11 cellular contexts compared by ENCODE assay signal in genomic region chr13:111658150-111659100, GRCh38.
DNase-seq lines count a peak whose midpoint lies in the region; ATAC-seq and TF ChIP-seq lines count a peak whose summit lies in the region.
"Had no signal": no experiment of that assay in that cellular context is flagged by ENCODE, and none has a peak within 500 bp of the region (broad histone marks: within the 10 kb centered on the region; RNA-seq: fewer than 3 reads in every experiment).

No MANE protein-coding gene starts in this region.

- H3K27me3 Mint-ChIP-seq in activated CD4-positive, alpha-beta T cell treated with anti-CD3 and anti-CD28 coated beads, Interleukin-2, amount 10 ng/mL, durations not matched to agents 24 days and 14 days: no peaks in the 10 kb centered on the region

- H3K4me3 Mint-ChIP-seq in activated CD4-positive, alpha-beta T cell treated with anti-CD3 and anti-CD28 coated beads, Interleukin-2, amount 10 ng/mL, durations not matched to agents 24 days and 14 days: no peak overlapping the region
- H3K4me3 Mint-ChIP-seq: activated CD4-positive, alpha-beta memory T cell treated with anti-CD3 and anti-CD28 coated beads, Interleukin-2, amount 10 ng/mL, durations not matched to agents 7 days and 5 days; activated naive CD8-positive, alpha-beta T cell treated with anti-CD3 and anti-CD28 coated beads for 36 hours had no signal

- H3K27ac ChIP-seq in right atrium auricular region: no peak overlapping the region
- H3K27ac ChIP-seq: neutrophil had no signal

- no peaks in the 10 kb centered on the region for H3K4me1 ChIP-seq in right atrium auricular region

- intact Hi-C loops in activated CD4-positive, alpha-beta T cell treated with anti-CD3 and anti-CD28 coated beads, Interleukin-2, amount 10 ng/mL, durations not matched to agents 24 days and 14 days (cut with micrococcal nuclease): no loop called here

- H3K36me3 Mint-ChIP-seq in activated CD4-positive, alpha-beta T cell treated with anti-CD3 and anti-CD28 coated beads, Interleukin-2, amount 10 ng/mL, durations not matched to agents 24 days and 14 days (ENCODE audit: low read depth): no peaks in the 10 kb centered on the region
- H3K36me3 Mint-ChIP-seq: activated naive CD8-positive, alpha-beta T cell treated with anti-CD3 and anti-CD28 coated beads for 36 hours had no signal

- H3K9me3 Mint-ChIP-seq in activated CD4-positive, alpha-beta T cell treated with anti-CD3 and anti-CD28 coated beads, Interleukin-2, amount 10 ng/mL, durations not matched to agents 24 days and 14 days: no peaks in the 10 kb centered on the region
- H3K9me3 Mint-ChIP-seq: activated CD4-positive, alpha-beta memory T cell treated with anti-CD3 and anti-CD28 coated beads, Interleukin-2, amount 10 ng/mL, durations not matched to agents 7 days and 5 days; activated naive CD8-positive, alpha-beta T cell treated with anti-CD3 and anti-CD28 coated beads for 36 hours had no signal

- H3K4me1 Mint-ChIP-seq in activated CD4-positive, alpha-beta T cell treated with anti-CD3 and anti-CD28 coated beads, Interleukin-2, amount 10 ng/mL, durations not matched to agents 24 days and 14 days: no peaks in the 10 kb centered on the region
- H3K4me1 Mint-ChIP-seq: activated CD4-positive, alpha-beta memory T cell treated with anti-CD3 and anti-CD28 coated beads, Interleukin-2, amount 10 ng/mL, durations not matched to agents 7 days and 5 days; activated naive CD8-positive, alpha-beta T cell treated with anti-CD3 and anti-CD28 coated beads for 36 hours had no signal

- H3K27me3 ChIP-seq in right atrium auricular region: no peaks in the 10 kb centered on the region
- H3K27me3 ChIP-seq: neutrophil had no signal

- H3K4me3 ChIP-seq in LNCaP clone FGC (ENCODE audit: low read depth, low read length): no peak overlapping the region
- no peak overlapping the region for H3K4me3 ChIP-seq in right atrium auricular region

- H3K36me3 ChIP-seq in right atrium auricular region: no peaks in the 10 kb centered on the region
- H3K36me3 ChIP-seq: neutrophil had no signal

- no peaks in the 10 kb centered on the region for H3K9me3 ChIP-seq in right atrium auricular region
- H3K9me3 ChIP-seq: neutrophil had no signal

- H3K27ac Mint-ChIP-seq in activated CD4-positive, alpha-beta T cell treated with anti-CD3 and anti-CD28 coated beads, Interleukin-2, amount 10 ng/mL, durations not matched to agents 24 days and 14 days: no peak overlapping the region
- H3K27ac Mint-ChIP-seq: activated CD4-positive, alpha-beta memory T cell treated with anti-CD3 and anti-CD28 coated beads, Interleukin-2, amount 10 ng/mL, durations not matched to agents 7 days and 5 days; activated naive CD8-positive, alpha-beta T cell treated with anti-CD3 and anti-CD28 coated beads for 36 hours had no signal

- ATAC-seq in HG03175 (IDR thresholded peaks at IDR 0.05; ENCODE audit: unreplicated experiment): no peak
- no peak for ATAC-seq in HG02970 (IDR thresholded peaks at IDR 0.05; ENCODE audit: low FRiP score, unreplicated experiment)

- peak; percentile 77 for DNase-seq in LNCaP clone FGC (ENCODE audit: low read depth)
- DNase-seq in NCI-H345 treated with DMSO at 0.1 percent for 48 hours (lab: John Stamatoyannopoulos, UW; ENCODE audit: unreplicated experiment): peak; percentile 77
- peak; percentile 57 for DNase-seq in right atrium auricular region (ENCODE audit: low spot score)
- peak; percentile 84 for DNase-seq in retina
- DNase-seq in activated CD4-positive, alpha-beta T cell treated with anti-CD3 and anti-CD28 coated beads, Interleukin-2, amount 10 ng/mL, durations not matched to agents 24 days and 14 days: no peak
- DNase-seq: activated CD4-positive, alpha-beta memory T cell treated with anti-CD3 and anti-CD28 coated beads, Interleukin-2, amount 10 ng/mL, durations not matched to agents 7 days and 5 days; activated naive CD8-positive, alpha-beta T cell treated with anti-CD3 and anti-CD28 coated beads for 36 hours; stimulated activated CD4-positive, alpha-beta T cell treated with anti-CD3 and anti-CD28 coated beads, Interleukin-2, amount 100 ng/mL, for 48 hours had no signal

- no peak for TF ChIP-seq CTCF in LNCaP clone FGC (IDR thresholded peaks at IDR 0.05; ENCODE audit: control insufficient read depth, extremely low read depth, insufficient read depth)
- TF ChIP-seq CTCF in right atrium auricular region (IDR thresholded peaks at IDR 0.05): no peak
